ENCODE assay signal across 8 cellular contexts in genomic region chr7:7640221-7641128, GRCh38. TPM values are rescaled to one million over a fixed set of nuclear protein-coding genes. Genes with fewer than 3 reads are reported as not detected.
DNase-seq lines count a peak whose midpoint lies in the region; ATAC-seq, FAIRE-seq and TF ChIP-seq lines count a peak whose summit lies in the region.

Gene UMAD1 (plus strand): TSS chr7:7640752. CDS start chr7:7673372, 32,620 bp downstream.

- no peaks in the 10 kb centered on the region for H3K27me3 Mint-ChIP-seq in chondrocyte (ENCODE audit: low read depth)

- ATAC-seq in HG03439 (IDR thresholded peaks at IDR 0.05; ENCODE audit: unreplicated experiment): peak; percentile 97

- TF ChIP-seq CTCF in chondrocyte (IDR thresholded peaks at IDR 0.05) (no peak), kidney (IDR thresholded peaks at IDR 0.05; ENCODE audit: borderline replicate concordance, extremely low read depth, insufficient read depth) (no peak)

- H3K36me3 Mint-ChIP-seq in chondrocyte (ENCODE audit: low read depth): peaks cover 4% of the 10 kb centered on the region

- peaks cover 18% of the 10 kb centered on the region for H3K4me1 Mint-ChIP-seq in chondrocyte (ENCODE audit: low read depth)

- intact Hi-C loops in kidney (cut with DNase I): no loop called here

- H3K4me3 ChIP-seq in kidney (ENCODE audit: low read length in 2 of 2): peak within 1 kb of the TSS; percentile 92 to 96

- peak within 1 kb of the TSS; percentile 94 for H3K27ac Mint-ChIP-seq in chondrocyte (ENCODE audit: unreplicated experiment)

- FAIRE-seq in kidney (lab: Jason Lieb, UNC): peak; percentile 98

- H3K4me1 ChIP-seq in kidney (ENCODE audit: control insufficient read depth in 1 of 2, insufficient read depth in 1 of 2, low read depth in 1 of 2, low read length in 2 of 2): peaks cover 3 to 5% of the 10 kb centered on the region in 2 donors

- peak within 1 kb of the TSS; percentile 97 for H3K4me3 Mint-ChIP-seq in chondrocyte (ENCODE audit: unreplicated experiment)

- peak within 1 kb of the TSS; percentile 87 to 94 for H3K27ac ChIP-seq in kidney (ENCODE audit: low read depth in 2 of 2, low read length in 2 of 2)

- TF ChIP-seq POLR2A in GM19193 (IDR thresholded peaks at IDR 0.05; ENCODE audit: extremely low read depth, insufficient read depth, insufficient read length): peak; percentile 80

- H3K9me3 ChIP-seq in kidney (ENCODE audit: control insufficient read depth in 1 of 2, low read length in 2 of 2): no peaks in the 10 kb centered on the region

- peak within 1 kb of the TSS; percentile 74 to 88 for H3K9ac ChIP-seq in kidney (ENCODE audit: low read length in 2 of 2)

- H3K36me3 ChIP-seq in kidney (ENCODE audit: control insufficient read depth in 1 of 2, insufficient read depth in 2 of 2, low read length in 2 of 2): peaks cover 0 to 2% of the 10 kb centered on the region in 2 donors

- DNase-seq in AML-193 (lab: John Stamatoyannopoulos, UW): peak; percentile 98 to 99
- DNase-seq in NCI-H510A treated with DMSO at 0.1 percent for 48 hours (lab: John Stamatoyannopoulos, UW): peak; percentile 98
- peak; percentile 93 for DNase-seq in activated CD4-positive, alpha-beta T cell treated with anti-CD3 and anti-CD28 coated beads for 24 hours (ENCODE audit: low read depth in 2 of 2)
- DNase-seq in chondrocyte (ENCODE audit: low spot score): peak; percentile 99
- DNase-seq in kidney: peak; percentile 99
- peak; percentile 98 for DNase-seq in stimulated activated CD4-positive, alpha-beta T cell treated with anti-CD3 and anti-CD28 coated beads, Interleukin-15, amount 100 ng/mL, for 24 hours

- H3K9me3 Mint-ChIP-seq in chondrocyte (ENCODE audit: low read depth): no peaks in the 10 kb centered on the region

RNA-seq across cellular contexts. Expression of gene UMAD1, which starts in this region (rescaled TPM):
- total RNA-seq in chondrocyte: 5.5 to 7.8 TPM (median 6.4 TPM) in 3 replicates
- total RNA-seq in kidney: 18.0 TPM
- 20.3 TPM for polyA plus RNA-seq in kidney (ENCODE audit: insufficient read depth, low read depth, low replicate concordance)

Comparison
In these comparisons a context has a peak if more than half of its experiments do, and no peak if none do; other contexts are left out.
1. Peak in every context shown above with its lines: DNase-seq, ATAC-seq, H3K4me3 ChIP-seq and H3K27ac ChIP-seq.